In the genomic region with DNA sequence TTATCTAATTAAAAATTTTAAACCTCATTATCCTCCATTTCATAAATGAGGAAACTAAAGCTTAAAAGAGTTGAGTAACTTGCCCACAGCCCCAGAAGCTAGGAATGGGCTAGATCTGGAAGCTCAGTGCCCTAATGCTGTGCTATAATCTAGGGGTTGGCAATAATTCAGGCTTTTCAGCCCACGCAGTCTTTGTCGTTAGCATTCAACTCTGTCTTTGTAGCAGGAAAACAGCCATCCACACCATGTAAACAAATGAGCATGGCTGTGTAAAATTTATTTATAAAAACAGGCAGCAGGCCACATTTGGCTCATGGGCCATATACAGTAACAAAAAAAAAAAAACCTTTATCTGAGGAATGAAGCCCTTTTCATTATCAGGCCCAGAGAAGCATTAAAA, we compare ENCODE assay signal across 1 cellular context.
TF ChIP-seq lines count a peak whose summit lies in the region.

No MANE protein-coding gene starts in this region.

TF ChIP-seq in GM23338, 12 proteins besides CTCF, POLR2A, EP300 and RAD21 (continued from another document):
- TF ChIP-seq, protein P1, sequence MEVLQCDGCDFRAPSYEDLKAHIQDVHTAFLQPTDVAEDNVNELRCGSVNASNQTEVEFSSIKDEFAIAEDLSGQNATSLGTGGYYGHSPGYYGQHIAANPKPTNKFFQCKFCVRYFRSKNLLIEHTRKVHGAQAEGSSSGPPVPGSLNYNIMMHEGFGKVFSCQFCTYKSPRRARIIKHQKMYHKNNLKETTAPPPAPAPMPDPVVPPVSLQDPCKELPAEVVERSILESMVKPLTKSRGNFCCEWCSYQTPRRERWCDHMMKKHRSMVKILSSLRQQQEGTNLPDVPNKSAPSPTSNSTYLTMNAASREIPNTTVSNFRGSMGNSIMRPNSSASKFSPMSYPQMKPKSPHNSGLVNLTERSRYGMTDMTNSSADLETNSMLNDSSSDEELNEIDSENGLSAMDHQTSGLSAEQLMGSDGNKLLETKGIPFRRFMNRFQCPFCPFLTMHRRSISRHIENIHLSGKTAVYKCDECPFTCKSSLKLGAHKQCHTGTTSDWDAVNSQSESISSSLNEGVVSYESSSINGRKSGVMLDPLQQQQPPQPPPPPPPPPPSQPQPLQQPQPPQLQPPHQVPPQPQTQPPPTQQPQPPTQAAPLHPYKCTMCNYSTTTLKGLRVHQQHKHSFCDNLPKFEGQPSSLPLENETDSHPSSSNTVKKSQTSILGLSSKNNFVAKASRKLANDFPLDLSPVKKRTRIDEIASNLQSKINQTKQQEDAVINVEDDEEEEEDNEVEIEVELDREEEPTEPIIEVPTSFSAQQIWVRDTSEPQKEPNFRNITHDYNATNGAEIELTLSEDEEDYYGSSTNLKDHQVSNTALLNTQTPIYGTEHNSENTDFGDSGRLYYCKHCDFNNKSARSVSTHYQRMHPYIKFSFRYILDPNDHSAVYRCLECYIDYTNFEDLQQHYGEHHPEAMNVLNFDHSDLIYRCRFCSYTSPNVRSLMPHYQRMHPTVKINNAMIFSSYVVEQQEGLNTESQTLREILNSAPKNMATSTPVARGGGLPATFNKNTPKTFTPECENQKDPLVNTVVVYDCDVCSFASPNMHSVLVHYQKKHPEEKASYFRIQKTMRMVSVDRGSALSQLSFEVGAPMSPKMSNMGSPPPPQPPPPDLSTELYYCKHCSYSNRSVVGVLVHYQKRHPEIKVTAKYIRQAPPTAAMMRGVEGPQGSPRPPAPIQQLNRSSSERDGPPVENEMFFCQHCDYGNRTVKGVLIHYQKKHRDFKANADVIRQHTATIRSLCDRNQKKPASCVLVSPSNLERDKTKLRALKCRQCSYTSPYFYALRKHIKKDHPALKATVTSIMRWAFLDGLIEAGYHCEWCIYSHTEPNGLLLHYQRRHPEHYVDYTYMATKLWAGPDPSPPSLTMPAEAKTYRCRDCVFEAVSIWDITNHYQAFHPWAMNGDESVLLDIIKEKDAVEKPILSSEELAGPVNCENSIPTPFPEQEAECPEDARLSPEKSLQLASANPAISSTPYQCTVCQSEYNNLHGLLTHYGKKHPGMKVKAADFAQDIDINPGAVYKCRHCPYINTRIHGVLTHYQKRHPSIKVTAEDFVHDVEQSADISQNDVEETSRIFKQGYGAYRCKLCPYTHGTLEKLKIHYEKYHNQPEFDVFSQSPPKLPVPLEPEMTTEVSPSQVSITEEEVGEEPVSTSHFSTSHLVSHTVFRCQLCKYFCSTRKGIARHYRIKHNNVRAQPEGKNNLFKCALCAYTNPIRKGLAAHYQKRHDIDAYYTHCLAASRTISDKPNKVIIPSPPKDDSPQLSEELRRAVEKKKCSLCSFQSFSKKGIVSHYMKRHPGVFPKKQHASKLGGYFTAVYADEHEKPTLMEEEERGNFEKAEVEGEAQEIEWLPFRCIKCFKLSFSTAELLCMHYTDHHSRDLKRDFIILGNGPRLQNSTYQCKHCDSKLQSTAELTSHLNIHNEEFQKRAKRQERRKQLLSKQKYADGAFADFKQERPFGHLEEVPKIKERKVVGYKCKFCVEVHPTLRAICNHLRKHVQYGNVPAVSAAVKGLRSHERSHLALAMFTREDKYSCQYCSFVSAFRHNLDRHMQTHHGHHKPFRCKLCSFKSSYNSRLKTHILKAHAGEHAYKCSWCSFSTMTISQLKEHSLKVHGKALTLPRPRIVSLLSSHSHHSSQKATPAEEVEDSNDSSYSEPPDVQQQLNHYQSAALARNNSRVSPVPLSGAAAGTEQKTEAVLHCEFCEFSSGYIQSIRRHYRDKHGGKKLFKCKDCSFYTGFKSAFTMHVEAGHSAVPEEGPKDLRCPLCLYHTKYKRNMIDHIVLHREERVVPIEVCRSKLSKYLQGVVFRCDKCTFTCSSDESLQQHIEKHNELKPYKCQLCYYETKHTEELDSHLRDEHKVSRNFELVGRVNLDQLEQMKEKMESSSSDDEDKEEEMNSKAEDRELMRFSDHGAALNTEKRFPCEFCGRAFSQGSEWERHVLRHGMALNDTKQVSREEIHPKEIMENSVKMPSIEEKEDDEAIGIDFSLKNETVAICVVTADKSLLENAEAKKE (CRISPR knock-in tag; IDR thresholded peaks at IDR 0.05) = no peak
- TF ChIP-seq EZH2 (IDR thresholded peaks at IDR 0.05; ENCODE audit: low read depth, unreplicated experiment) = no peak
- no peak for TF ChIP-seq EZH2phosphoT487 (IDR thresholded peaks at IDR 0.05; ENCODE audit: unreplicated experiment)
- no peak for TF ChIP-seq ETS1 (IDR thresholded peaks at IDR 0.05)
